Comparison of ENCODE assay signal across 8 cellular contexts in the genomic region with DNA sequence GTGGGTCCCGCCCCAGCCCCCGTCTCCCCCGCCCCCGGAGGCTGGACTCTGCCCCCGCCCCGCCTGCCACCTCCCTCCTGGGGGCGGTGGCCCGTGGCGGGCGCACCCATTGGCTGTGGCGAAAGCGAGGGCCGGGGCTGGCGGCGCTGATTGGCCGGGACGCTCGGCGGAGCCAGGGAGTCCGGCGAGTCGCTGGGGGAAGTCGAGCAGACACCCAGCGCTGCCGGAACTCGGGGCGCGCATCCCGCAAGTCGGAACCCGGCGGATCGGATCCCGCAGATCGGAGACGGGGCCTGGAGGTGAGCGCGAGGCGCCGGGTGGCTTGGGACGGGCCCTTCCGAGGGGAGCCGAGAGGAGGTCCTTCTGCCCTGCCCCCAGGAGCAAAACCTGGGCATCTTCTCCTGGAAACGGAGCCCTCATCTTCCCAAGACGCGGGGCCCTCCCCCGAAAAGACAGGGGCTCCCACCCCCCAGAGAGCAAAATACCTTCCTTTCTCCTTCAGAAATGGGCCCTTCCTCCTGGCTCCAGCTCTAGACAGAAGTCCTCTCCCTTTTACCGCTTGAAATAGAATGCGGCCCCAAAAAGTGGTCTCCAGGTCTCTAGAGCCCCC.
A peak's percentile ranks its signal among the peaks of the same experiment; 100 is the strongest.
DNase-seq lines count a peak whose midpoint lies in the region; ATAC-seq lines count a peak whose summit lies in the region.

A gene (plus strand): TSS at position 205 of the 610 bp plus-strand sequence. CDS start 61,123 bp downstream, outside the sequence.

- peak; percentile 67 for DNase-seq in NCI-H2171 treated with DMSO at 0.1 percent for 48 hours (lab: John Stamatoyannopoulos, UW)
- peak; percentile 73 to 84 (median 78) for DNase-seq in activated CD4-positive, CD25-positive, alpha-beta regulatory T cell (lab: John Stamatoyannopoulos, UW)
- peak; percentile 87 for DNase-seq in central memory CD4-positive, alpha-beta T cell
- DNase-seq in islet precursor cell, result peak; percentile 94
- DNase-seq in stimulated activated CD4-positive, alpha-beta T cell treated with anti-CD3 and anti-CD28 coated beads, Interleukin-12 subunit alpha, Interleukin-12 subunit beta, amount 100 ng/mL, for 48 hours (ENCODE audit: low read depth in 2 of 3, low spot score in 1 of 3), result peak; percentile 77 to 86 (median 81)

- no peaks in the 10 kb centered on the region for H3K79me2 ChIP-seq in ACC112 (ENCODE audit: control insufficient read depth, insufficient read depth, low read length, unreplicated experiment)

- ATAC-seq in GM18858 (IDR thresholded peaks at IDR 0.05; ENCODE audit: unreplicated experiment) (peak; percentile 99), HG03060 (IDR thresholded peaks at IDR 0.05; ENCODE audit: low read depth, unreplicated experiment) (peak; percentile 92)

- H3K4me3 ChIP-seq in ACC112 (ENCODE audit: low read depth, low read length), result peak within 1 kb of the TSS; percentile 76

- no peak within 1 kb of the TSS for H3K27ac ChIP-seq in ACC112 (ENCODE audit: low read depth, low read length)

- 0 out of 2 replicates have a peak, but pooled peaks cover 4% of the 10 kb centered on the region for H3K27me3 ChIP-seq in ACC112 (ENCODE audit: insufficient read depth, low read length)

- H3K36me3 ChIP-seq in ACC112 (ENCODE audit: insufficient read depth, low read length), result no peaks in the 10 kb centered on the region

- no peak within 1 kb of the TSS for H2AFZ ChIP-seq in ACC112 (ENCODE audit: low read length, unreplicated experiment)

- peaks cover 15% of the 10 kb centered on the region for H3K4me1 ChIP-seq in ACC112 (ENCODE audit: control insufficient read depth, insufficient read depth, low read length, unreplicated experiment)
